Comparison of ENCODE assay signal across 27 cellular contexts in genomic region chr6:46005254-46005653, GRCh38. TPM values are rescaled to one million over a fixed set of nuclear protein-coding genes. Genes with fewer than 3 reads are reported as not detected.
"Had no signal": no experiment of that assay in that cellular context is flagged by ENCODE, and none has a peak within 500 bp of the region (broad histone marks: within the 10 kb centered on the region; RNA-seq: fewer than 3 reads in every experiment).

No MANE protein-coding gene starts in this region.

- H3K9me3 ChIP-seq: left lung, pancreas, prostate gland, right lobe of liver, stomach, testis, thyroid gland, transverse colon, upper lobe of left lung, vagina had no signal

- H3K27me3 ChIP-seq: left lung, pancreas, right lobe of liver, stomach, testis, thyroid gland, transverse colon, upper lobe of left lung, vagina had no signal

- DNase-seq: hippocampal formation; kidney glomerular epithelial cell; left cardiac atrium; left lung; naive thymus-derived CD8-positive, alpha-beta T cell; nucleus accumbens; pancreas; posterior cingulate gyrus; right lobe of liver; stimulated activated CD4-positive, alpha-beta T cell treated with anti-CD3 and anti-CD28 coated beads, Interleukin-12 subunit alpha, Interleukin-12 subunit beta, amount 100 ng/mL, for 4 hours; stimulated activated CD4-positive, alpha-beta T cell treated with anti-CD3 and anti-CD28 coated beads, Interleukin-15, amount 100 ng/mL, for 24 hours; stimulated activated CD4-positive, alpha-beta T cell treated with anti-CD3 and anti-CD28 coated beads, Interleukin-2, amount 100 ng/mL, for 24 hours; stimulated activated CD4-positive, alpha-beta T cell treated with anti-CD3 and anti-CD28 coated beads, Interleukin-4, amount 100 ng/mL, for 1 hour; stimulated activated naive B cell treated with anti-CD40 and anti-IgM and Interleukin-4, amounts not matched to agents 10 μg/mL and 1 μg/mL and 100 μg/mL, for 72 hours; stimulated activated naive CD8-positive, alpha-beta T cell treated with anti-CD3 and anti-CD28 coated beads, Interleukin-15, Interleukin-2, amounts not matched to agents 100 U/mL and 50 U/mL, for 24 hours; stomach; testis; thyroid gland; transverse colon; upper lobe of left lung had no signal

- H3K4me3 ChIP-seq: left lung, pancreas, prostate gland, right lobe of liver, skin epidermis, stomach, testis, thyroid gland, transverse colon, upper lobe of left lung, vagina had no signal

- H3K27ac ChIP-seq: left lung, pancreas, prostate gland, right lobe of liver, skin epidermis, stomach, testis, thyroid gland, transverse colon, upper lobe of left lung, vagina had no signal

- ATAC-seq: left cardiac atrium; left lung; naive thymus-derived CD8-positive, alpha-beta T cell; pancreas; right lobe of liver; stimulated activated naive B cell treated with anti-CD40 and anti-IgM and Interleukin-4, amounts not matched to agents 10 μg/mL and 1 μg/mL and 100 μg/mL, for 72 hours; stimulated activated naive CD8-positive, alpha-beta T cell treated with anti-CD3 and anti-CD28 coated beads, Interleukin-15, Interleukin-2, amounts not matched to agents 100 U/mL and 50 U/mL, for 24 hours had no signal

- H3K4me1 ChIP-seq: left lung, pancreas, prostate gland, right lobe of liver, stomach, testis, upper lobe of left lung, vagina had no signal

- FAIRE-seq: keratinocyte, pancreas had no signal

- H3K36me3 ChIP-seq: left lung, pancreas, prostate gland, right lobe of liver, stomach, thyroid gland, transverse colon, upper lobe of left lung, vagina had no signal

RNA-seq across cellular contexts. Expression of gene CLIC5, which starts 10.4 kb away (rescaled TPM):
- total RNA-seq: lung microvascular endothelial cell, neural crest cell, osteoblast had no signal
